ENCODE assay signal across 28 cellular contexts in genomic region chr5:2700876-2701275, GRCh38. TPM values are rescaled to one million over a fixed set of nuclear protein-coding genes. Genes with fewer than 3 reads are reported as not detected.
"Had no signal": no experiment of that assay in that cellular context is flagged by ENCODE, and none has a peak within 500 bp of the region (broad histone marks: within the 10 kb centered on the region; RNA-seq: fewer than 3 reads in every experiment).

No MANE protein-coding gene starts in this region.

- H3K9me3 Mint-ChIP-seq: activated CD4-positive, alpha-beta T cell treated with anti-CD3 and anti-CD28 coated beads, Interleukin-2, amount 10 ng/mL, durations not matched to agents 24 days and 14 days; activated CD8-positive, alpha-beta T cell treated with anti-CD3 and anti-CD28 coated beads for 36 hours; activated naive CD4-positive, alpha-beta T cell treated with anti-CD3 and anti-CD28 coated beads for 36 hours; activated T-cell treated with anti-CD3 and anti-CD28 coated beads, Interleukin-2, amount 50 U/mL, for 24 hours; T-helper 1 cell treated with Interleukin-12 subunit alpha and Interleukin-12 subunit beta and Interleukin-4 antibody, amounts not matched to agents 30 μg/mL and 1 μg/mL, for 36 hours had no signal

- H3K4me3 ChIP-seq: adrenal gland, body of pancreas, breast epithelium, MG63, SJCRH30, SK-N-MC had no signal

- H3K27me3 Mint-ChIP-seq: activated CD4-positive, alpha-beta T cell treated with anti-CD3 and anti-CD28 coated beads, Interleukin-2, amount 10 ng/mL, durations not matched to agents 24 days and 14 days had no signal

- H3K27ac ChIP-seq: adrenal gland, body of pancreas, breast epithelium, SJCRH30, SK-N-MC had no signal

- H3K4me3 Mint-ChIP-seq: activated CD4-positive, alpha-beta T cell treated with anti-CD3 and anti-CD28 coated beads, Interleukin-2, amount 10 ng/mL, durations not matched to agents 24 days and 14 days; activated CD8-positive, alpha-beta T cell treated with anti-CD3 and anti-CD28 coated beads for 36 hours; activated naive CD4-positive, alpha-beta T cell treated with anti-CD3 and anti-CD28 coated beads for 36 hours; activated T-cell treated with anti-CD3 and anti-CD28 coated beads, Interleukin-2, amount 50 U/mL, for 24 hours; activated T-helper 1 cell treated with anti-CD3 and anti-CD28 coated beads, Interleukin-12 subunit alpha, Interleukin-12 subunit beta, Interleukin-2, Interleukin-4 antibody, amounts not matched to agents 30 ng/mL and 10 ng/mL and 1 ng/mL, durations not matched to agents 14 hours and 24 hours and 36 hours; T-helper 1 cell treated with Interleukin-12 subunit alpha and Interleukin-12 subunit beta and Interleukin-4 antibody, amounts not matched to agents 30 μg/mL and 1 μg/mL, for 36 hours; T-helper 2 cell treated with Interferon-gamma antibody and Interleukin-4, amounts not matched to agents 5 μg/mL and 100 μg/mL, for 36 hours had no signal

- H3K27me3 ChIP-seq: adrenal gland, body of pancreas, SJCRH30 had no signal

- DNase-seq: activated CD4-positive, alpha-beta T cell treated with anti-CD3 and anti-CD28 coated beads, Interleukin-2, amount 10 ng/mL, durations not matched to agents 24 days and 14 days; activated CD4-positive, alpha-beta T cell treated with anti-CD3 and anti-CD28 coated beads, Interleukin-2, amount 50 U/mL, for 4 hours; activated CD8-positive, alpha-beta T cell treated with anti-CD3 and anti-CD28 coated beads for 36 hours; activated gamma-delta T cell treated with Interleukin-2 at 50 U/mL for 16 hours; activated naive CD4-positive, alpha-beta T cell treated with anti-CD3 and anti-CD28 coated beads for 36 hours; activated T-cell treated with anti-CD3 and anti-CD28 coated beads, Interleukin-2, amount 50 U/mL, for 24 hours; body of pancreas; cerebellar nuclear complex; Karpas-422; KBM-7; MG63; NCI-H1048; NCI-H1417; NCI-H146; NCI-H187; NCI-H2081; NCI-H345; NCI-H524 treated with DMSO at 0.1 percent for 48 hours; SHP77; SJCRH30 had no signal

- ATAC-seq: activated CD8-positive, alpha-beta T cell treated with anti-CD3 and anti-CD28 coated beads for 36 hours; activated naive CD4-positive, alpha-beta T cell treated with anti-CD3 and anti-CD28 coated beads, Interleukin-2, amount 50 U/mL, for 72 hours; body of pancreas; Panc1 had no signal

- H3K27ac Mint-ChIP-seq: activated CD4-positive, alpha-beta T cell treated with anti-CD3 and anti-CD28 coated beads, Interleukin-2, amount 10 ng/mL, durations not matched to agents 24 days and 14 days; activated CD8-positive, alpha-beta T cell treated with anti-CD3 and anti-CD28 coated beads for 36 hours; activated naive CD4-positive, alpha-beta T cell treated with anti-CD3 and anti-CD28 coated beads for 36 hours; activated naive CD4-positive, alpha-beta T cell treated with anti-CD3 and anti-CD28 coated beads, Interleukin-2, amount 50 U/mL, for 72 hours; activated T-cell treated with anti-CD3 and anti-CD28 coated beads, Interleukin-2, amount 50 U/mL, for 24 hours; activated T-helper 1 cell treated with anti-CD3 and anti-CD28 coated beads, Interleukin-12 subunit alpha, Interleukin-12 subunit beta, Interleukin-2, Interleukin-4 antibody, amounts not matched to agents 30 ng/mL and 10 ng/mL and 1 ng/mL, durations not matched to agents 14 hours and 24 hours and 36 hours; T-helper 1 cell treated with Interleukin-12 subunit alpha and Interleukin-12 subunit beta and Interleukin-4 antibody, amounts not matched to agents 30 μg/mL and 1 μg/mL, for 36 hours; T-helper 2 cell treated with Interferon-gamma antibody and Interleukin-4, amounts not matched to agents 5 μg/mL and 100 μg/mL, for 36 hours had no signal

- H3K4me1 ChIP-seq: adrenal gland, body of pancreas, breast epithelium, SJCRH30 had no signal

- H3K36me3 ChIP-seq: adrenal gland, breast epithelium, MG63, SJCRH30 had no signal

- H3K9me3 ChIP-seq: adrenal gland, body of pancreas, breast epithelium, MG63, SJCRH30 had no signal

- H3K4me1 Mint-ChIP-seq: activated CD4-positive, alpha-beta T cell treated with anti-CD3 and anti-CD28 coated beads, Interleukin-2, amount 10 ng/mL, durations not matched to agents 24 days and 14 days had no signal

RNA-seq across cellular contexts. Expression of gene IRX2, which starts 50.6 kb away (rescaled TPM):
- total RNA-seq: activated CD4-positive, alpha-beta T cell treated with anti-CD3 and anti-CD28 coated beads, Interleukin-2, amount 10 ng/mL, durations not matched to agents 24 days and 14 days; activated CD8-positive, alpha-beta T cell treated with anti-CD3 and anti-CD28 coated beads for 36 hours; activated naive CD4-positive, alpha-beta T cell treated with anti-CD3 and anti-CD28 coated beads for 36 hours; activated naive CD4-positive, alpha-beta T cell treated with anti-CD3 and anti-CD28 coated beads, Interleukin-2, amount 50 U/mL, for 72 hours; activated T-helper 1 cell treated with anti-CD3 and anti-CD28 coated beads, Interleukin-12 subunit alpha, Interleukin-12 subunit beta, Interleukin-2, Interleukin-4 antibody, amounts not matched to agents 30 ng/mL and 10 ng/mL and 1 ng/mL, durations not matched to agents 14 hours and 24 hours and 36 hours had no signal
